25 cellular contexts compared by ENCODE assay signal in genomic region chr9:87187656-87188055, GRCh38.
DNase-seq lines count a peak whose midpoint lies in the region; ATAC-seq and TF ChIP-seq lines count a peak whose summit lies in the region.
"Had no signal": no experiment of that assay in that cellular context is flagged by ENCODE, and none has a peak within 500 bp of the region (broad histone marks: within the 10 kb centered on the region; RNA-seq: fewer than 3 reads in every experiment).

No MANE protein-coding gene starts in this region.

- H3K9me3 Mint-ChIP-seq in osteocyte (ENCODE audit: unreplicated experiment) = no peaks in the 10 kb centered on the region
- H3K9me3 Mint-ChIP-seq in T-helper 2 cell treated with Interferon-gamma antibody and Interleukin-4, amounts not matched to agents 5 μg/mL and 100 μg/mL, for 36 hours = no peaks in the 10 kb centered on the region

- no peak overlapping the region for H3K4me2 ChIP-seq in IMR-90 (ENCODE audit: low read depth, low read length)
- H3K4me2 ChIP-seq: BLaER1 had no signal

- no peak overlapping the region for H3K27ac ChIP-seq in IMR-90 (ENCODE audit: insufficient read depth, low read length)
- no peak overlapping the region for H3K27ac ChIP-seq in ascending aorta
- H3K27ac ChIP-seq: BLaER1 had no signal

- H2BK120ac ChIP-seq in IMR-90 (ENCODE audit: low read depth, low read length) = no peak overlapping the region

- H3K27me3 Mint-ChIP-seq in osteocyte (ENCODE audit: unreplicated experiment) = no peaks in the 10 kb centered on the region
- H3K27me3 Mint-ChIP-seq in T-helper 2 cell treated with Interferon-gamma antibody and Interleukin-4, amounts not matched to agents 5 μg/mL and 100 μg/mL, for 36 hours (ENCODE audit: low read depth) = no peaks in the 10 kb centered on the region
- H3K27me3 Mint-ChIP-seq: CD4-positive, CD25-positive, alpha-beta regulatory T cell had no signal

- BruUV-seq in IMR-90 (replicated peaks; lab: Mats Ljungman, UMichigan) = no TSS peak

- no peak overlapping the region for H2AK5ac ChIP-seq in IMR-90 (ENCODE audit: low read depth, low read length)

- H3K9me3 ChIP-seq in IMR-90 (ENCODE audit: control insufficient read depth, insufficient read depth, low read length) (no peaks in the 10 kb centered on the region; the same call in 1 of the 2 replicates), ascending aorta (peaks cover 0 to 4% of the 10 kb centered on the region in 2 donors)
- H3K9me3 ChIP-seq: BE2C, BLaER1, Caco-2 had no signal

- no peak overlapping the region for H3K56ac ChIP-seq in IMR-90 (ENCODE audit: extremely low read depth, insufficient read depth, low read length)

- no peak overlapping the region for H2AK9ac ChIP-seq in IMR-90 (replicated peaks; ENCODE audit: low read depth, low read length, poor library complexity)

- no peak overlapping the region for H2BK5ac ChIP-seq in IMR-90 (ENCODE audit: low read depth, low read length, poor library complexity, severe bottlenecking)

- no peak overlapping the region for H4K8ac ChIP-seq in IMR-90 (ENCODE audit: low read depth in 2 of 2, low read length in 2 of 2)

- H3K4me3 ChIP-seq in IMR-90 (ENCODE audit: insufficient read depth, low read depth, low read length) (no peak overlapping the region), ascending aorta (no peak overlapping the region)
- H3K4me3 ChIP-seq: BLaER1, GM12878 had no signal

- no peaks in the 10 kb centered on the region for H3K36me3 ChIP-seq in IMR-90 (ENCODE audit: control insufficient read depth, insufficient read depth, low read length)
- H3K36me3 ChIP-seq in ascending aorta = no peaks in the 10 kb centered on the region
- H3K36me3 ChIP-seq: BE2C, BLaER1 had no signal

- no peak for TF ChIP-seq POLR2A in IMR-90 (IDR thresholded peaks at IDR 0.05; ENCODE audit: low read depth, low read length)

- peak overlapping the region; percentile 58 for H3K27ac Mint-ChIP-seq in osteocyte (ENCODE audit: unreplicated experiment)
- no peak overlapping the region for H3K27ac Mint-ChIP-seq in T-helper 2 cell treated with Interferon-gamma antibody and Interleukin-4, amounts not matched to agents 5 μg/mL and 100 μg/mL, for 36 hours
- H3K27ac Mint-ChIP-seq: CD14-positive monocyte; CD4-positive, CD25-positive, alpha-beta regulatory T cell; CD8-positive, alpha-beta memory T cell had no signal

- H2BK15ac ChIP-seq in IMR-90 (ENCODE audit: low read depth, low read length) = no peak overlapping the region

- no peak overlapping the region for H3K14ac ChIP-seq in IMR-90 (replicated peaks; ENCODE audit: low read depth, low read length)

- no peak overlapping the region for H3K4ac ChIP-seq in IMR-90 (ENCODE audit: low read depth, low read length)

- no peak for TF ChIP-seq RAD21 in IMR-90 (IDR thresholded peaks at IDR 0.05; ENCODE audit: low read length)

- H4K5ac ChIP-seq in IMR-90 (ENCODE audit: low read depth, low read length) = no peak overlapping the region

- no peak overlapping the region for H4K91ac ChIP-seq in IMR-90 (ENCODE audit: insufficient read depth, low read depth, low read length)

- no peak overlapping the region for H3K18ac ChIP-seq in IMR-90 (ENCODE audit: low read depth, low read length)

- CTCF ChIA-PET in IMR-90 (lab: Yijun Ruan, JAX) = no interaction called here

- no peak overlapping the region for H3K4me3 Mint-ChIP-seq in osteocyte (ENCODE audit: unreplicated experiment)
- H3K4me3 Mint-ChIP-seq in T-helper 2 cell treated with Interferon-gamma antibody and Interleukin-4, amounts not matched to agents 5 μg/mL and 100 μg/mL, for 36 hours = no peak overlapping the region
- H3K4me3 Mint-ChIP-seq: CD14-positive monocyte; CD4-positive, alpha-beta memory T cell; CD4-positive, CD25-positive, alpha-beta regulatory T cell; CD8-positive, alpha-beta memory T cell had no signal

- H3K4me1 Mint-ChIP-seq in osteocyte (ENCODE audit: unreplicated experiment) = peaks cover 57% of the 10 kb centered on the region
- no peaks in the 10 kb centered on the region for H3K4me1 Mint-ChIP-seq in T-helper 2 cell treated with Interferon-gamma antibody and Interleukin-4, amounts not matched to agents 5 μg/mL and 100 μg/mL, for 36 hours (ENCODE audit: low read depth)
- H3K4me1 Mint-ChIP-seq: CD14-positive monocyte; CD4-positive, alpha-beta memory T cell; CD4-positive, CD25-positive, alpha-beta regulatory T cell; CD8-positive, alpha-beta memory T cell had no signal

- no peak for TF ChIP-seq CTCF in IMR-90 (conservative IDR thresholded peaks at IDR 0.05; ENCODE audit: low read depth, low read length)
- TF ChIP-seq CTCF in osteocyte (IDR thresholded peaks at IDR 0.05) = no peak
- no peak for TF ChIP-seq CTCF in ascending aorta (IDR thresholded peaks at IDR 0.05)

- dilution Hi-C loops in IMR-90 (cut with HindIII; ENCODE audit: low sequenced_read_pairs, unreplicated experiment) = no loop called here

- no peaks in the 10 kb centered on the region for H3K36me3 Mint-ChIP-seq in osteocyte (ENCODE audit: unreplicated experiment)
- no peaks in the 10 kb centered on the region for H3K36me3 Mint-ChIP-seq in T-helper 2 cell treated with Interferon-gamma antibody and Interleukin-4, amounts not matched to agents 5 μg/mL and 100 μg/mL, for 36 hours (ENCODE audit: low read depth)
- H3K36me3 Mint-ChIP-seq: CD14-positive monocyte; CD4-positive, alpha-beta memory T cell; CD4-positive, CD25-positive, alpha-beta regulatory T cell had no signal

- POLR2A ChIA-PET in IMR-90 (lab: Charles Lee; ENCODE audit: unreplicated experiment) = no interaction called here

- WGBS in IMR-90 (ENCODE audit: extremely low coverage in 2 of 2, insufficient read length in 1 of 2), 2 experiments = no CpG with 5 or more reads among the region's 4 CpGs

- DNase-seq in IMR-90 = no peak
- peak; percentile 35 for DNase-seq in fibroblast of peridontal ligament (ENCODE audit: extremely low read depth)
- DNase-seq in osteocyte (ENCODE audit: extremely low spot score, unreplicated experiment) = no peak
- no peak for DNase-seq in T-helper 2 cell treated with Interferon-gamma antibody and Interleukin-4, amounts not matched to agents 5 μg/mL and 100 μg/mL, for 36 hours (ENCODE audit: low spot score)
- DNase-seq in ascending aorta (ENCODE audit: low spot score in 2 of 2) = no peak
- DNase-seq in COLO829 (ENCODE audit: low spot score) = no peak
- DNase-seq: 8988T; ACHN; BE2C; C1 segment of cervical spinal cord; Caco-2; Calu3; CD4-positive, alpha-beta memory T cell; CD4-positive, CD25-positive, alpha-beta regulatory T cell; CD8-positive, alpha-beta memory T cell; DMS 273 treated with DMSO at 0.1 percent for 48 hours; DMS153; DMS53; DMS79; DND-41; EL; GDM1 had no signal

- in situ Hi-C loops in IMR-90 (cut with MboI; ENCODE audit: low sequenced_read_pairs) = no loop called here

- no peaks in the 10 kb centered on the region for H3K79me1 ChIP-seq in IMR-90 (ENCODE audit: low read depth in 1 of 2, low read length in 2 of 2)

- no peaks in the 10 kb centered on the region for H3K27me3 ChIP-seq in IMR-90 (ENCODE audit: control insufficient read depth, insufficient read depth, low read length)
- no peaks in the 10 kb centered on the region for H3K27me3 ChIP-seq in ascending aorta
- H3K27me3 ChIP-seq: BE2C, BLaER1 had no signal

- intact Hi-C loops in IMR-90 (cut with micrococcal nuclease) = no loop called here
- intact Hi-C loops in ascending aorta (cut with DNase I) = no loop called here

- no peaks in the 10 kb centered on the region for H4K20me1 ChIP-seq in IMR-90 (ENCODE audit: insufficient read depth, low read length)
- H4K20me1 ChIP-seq: BLaER1 had no signal

- H3K4me1 ChIP-seq in IMR-90 (ENCODE audit: control insufficient read depth, insufficient read depth, low read length) (peaks cover 11% of the 10 kb centered on the region), ascending aorta (no peaks in the 10 kb centered on the region)
- H3K4me1 ChIP-seq: BE2C, BLaER1, Caco-2 had no signal

- H3K9ac ChIP-seq in IMR-90 (ENCODE audit: low read depth, low read length) = no peak overlapping the region
- H3K9ac ChIP-seq: BLaER1 had no signal

- H3K23ac ChIP-seq in IMR-90 (ENCODE audit: low read depth, low read length) = no peak overlapping the region

- no peak for ATAC-seq in IMR-90 (ENCODE audit: low read depth)
- ATAC-seq: GM12878 had no signal

- H2BK20ac ChIP-seq in IMR-90 (ENCODE audit: low read depth, low read length) = no peak overlapping the region

- no peak overlapping the region for H2AFZ ChIP-seq in IMR-90 (replicated peaks; ENCODE audit: low read length, poor library complexity)

- H3K9me1 ChIP-seq in IMR-90 (ENCODE audit: insufficient read depth, low read length) = peaks cover 14% of the 10 kb centered on the region; the same call in 1 of the 2 replicates

TF ChIP-seq in IMR-90, 13 proteins besides CTCF, POLR2A, EP300 and RAD21:
- no peak for TF ChIP-seq NFE2L2 (IDR thresholded peaks at IDR 0.05; ENCODE audit: low read depth, low read length)
- 0 out of 2 replicates have a peak, but pooled peaks have one; percentile 24 for TF ChIP-seq MAFK (IDR thresholded peaks at IDR 0.05; ENCODE audit: low read depth, low read length)
- no peak for TF ChIP-seq MAZ (IDR thresholded peaks at IDR 0.05; ENCODE audit: borderline replicate concordance, low read depth, low read length)
- TF ChIP-seq SMC3 (IDR thresholded peaks at IDR 0.05; ENCODE audit: low read depth, low read length) = no peak
- no peak for TF ChIP-seq FOS (IDR thresholded peaks at IDR 0.05; ENCODE audit: low read depth, low read length)
